20 cellular contexts compared by ENCODE assay signal in genomic region chr6:89797317-89797716, GRCh38. TPM values are rescaled to one million over a fixed set of nuclear protein-coding genes. Genes with fewer than 3 reads are reported as not detected.
DNase-seq lines count a peak whose midpoint lies in the region; ATAC-seq, FAIRE-seq and TF ChIP-seq lines count a peak whose summit lies in the region.
"Had no signal": no experiment of that assay in that cellular context is flagged by ENCODE, and none has a peak within 500 bp of the region (broad histone marks: within the 10 kb centered on the region; RNA-seq: fewer than 3 reads in every experiment).

No MANE protein-coding gene starts in this region.

- 87 to 91% methylated on average over 7 of the region's 7 CpGs for whole genome bisulfite sequencing in sigmoid colon, 2 donors

- H3K27ac Mint-ChIP-seq in activated T-helper 1 cell treated with anti-CD3 and anti-CD28 coated beads, Interleukin-12 subunit alpha, Interleukin-12 subunit beta, Interleukin-2, Interleukin-4 antibody, amounts not matched to agents 30 ng/mL and 10 ng/mL and 1 ng/mL, durations not matched to agents 14 hours and 24 hours and 36 hours: peak overlapping the region; percentile 48

- intact Hi-C loops in activated T-helper 1 cell treated with anti-CD3 and anti-CD28 coated beads, Interleukin-12 subunit alpha, Interleukin-12 subunit beta, Interleukin-2, Interleukin-4 antibody, amounts not matched to agents 30 ng/mL and 10 ng/mL and 1 ng/mL, durations not matched to agents 14 hours and 24 hours and 36 hours (cut with micrococcal nuclease): no loop called here
- intact Hi-C loops in sigmoid colon (cut with DNase I): no loop called here

- H3K27me3 ChIP-seq in AG04450 (ENCODE audit: control insufficient read depth, insufficient read depth, low read length) (no peaks in the 10 kb centered on the region), sigmoid colon (no peaks in the 10 kb centered on the region)
- H3K27me3 ChIP-seq: SJCRH30 had no signal

- ATAC-seq in HG03097 (IDR thresholded peaks at IDR 0.05; ENCODE audit: low FRiP score, unreplicated experiment) (no peak), HG03139 (IDR thresholded peaks at IDR 0.05; ENCODE audit: unreplicated experiment) (no peak)

- H3K36me3 ChIP-seq in sigmoid colon: peaks cover 0 to 61% (median 6%) of the 10 kb centered on the region in 4 donors

- POLR2A ChIA-PET in AG04450 (lab: Yijun Ruan, JAX): no interaction called here

- peaks cover 34% of the 10 kb centered on the region for H3K4me1 Mint-ChIP-seq in activated T-helper 1 cell treated with anti-CD3 and anti-CD28 coated beads, Interleukin-12 subunit alpha, Interleukin-12 subunit beta, Interleukin-2, Interleukin-4 antibody, amounts not matched to agents 30 ng/mL and 10 ng/mL and 1 ng/mL, durations not matched to agents 14 hours and 24 hours and 36 hours (ENCODE audit: low read depth)

- H3K9me3 ChIP-seq in AG04450 (ENCODE audit: control insufficient read depth, insufficient read depth, low read length): no peaks in the 10 kb centered on the region
- H3K9me3 ChIP-seq in sigmoid colon: no peaks in the 10 kb centered on the region
- H3K9me3 ChIP-seq: SJCRH30 had no signal

- H3K27ac ChIP-seq in AG04450 (ENCODE audit: low read depth, low read length) (no peak overlapping the region), sigmoid colon (no peak overlapping the region)
- H3K27ac ChIP-seq: SJCRH30 had no signal

- H3K4me3 Mint-ChIP-seq in activated T-helper 1 cell treated with anti-CD3 and anti-CD28 coated beads, Interleukin-12 subunit alpha, Interleukin-12 subunit beta, Interleukin-2, Interleukin-4 antibody, amounts not matched to agents 30 ng/mL and 10 ng/mL and 1 ng/mL, durations not matched to agents 14 hours and 24 hours and 36 hours: no peak overlapping the region

- H3K27me3 Mint-ChIP-seq in activated T-helper 1 cell treated with anti-CD3 and anti-CD28 coated beads, Interleukin-12 subunit alpha, Interleukin-12 subunit beta, Interleukin-2, Interleukin-4 antibody, amounts not matched to agents 30 ng/mL and 10 ng/mL and 1 ng/mL, durations not matched to agents 14 hours and 24 hours and 36 hours (ENCODE audit: insufficient read depth): no peaks in the 10 kb centered on the region

- TF ChIP-seq POLR2A in H54 (IDR thresholded peaks at IDR 0.05; ENCODE audit: low read depth, low read length): no peak
- no peak for TF ChIP-seq POLR2A in sigmoid colon (IDR thresholded peaks at IDR 0.05)

- no peaks in the 10 kb centered on the region for H3K9me3 Mint-ChIP-seq in activated T-helper 1 cell treated with anti-CD3 and anti-CD28 coated beads, Interleukin-12 subunit alpha, Interleukin-12 subunit beta, Interleukin-2, Interleukin-4 antibody, amounts not matched to agents 30 ng/mL and 10 ng/mL and 1 ng/mL, durations not matched to agents 14 hours and 24 hours and 36 hours

- peak; percentile 83 for FAIRE-seq in H54 (lab: Jason Lieb, UNC)
- FAIRE-seq: endometrium, G401.6, GM12892 had no signal

- no peak for TF ChIP-seq EP300 in sigmoid colon (IDR thresholded peaks at IDR 0.05)

- DNase-seq in AG04450 (ENCODE audit: low read depth, low spot score): peak; percentile 27
- peak; percentile 45 for DNase-seq in H54 (ENCODE audit: insufficient read length, low spot score)
- no peak for DNase-seq in activated T-helper 1 cell treated with anti-CD3 and anti-CD28 coated beads, Interleukin-12 subunit alpha, Interleukin-12 subunit beta, Interleukin-2, Interleukin-4 antibody, amounts not matched to agents 30 ng/mL and 10 ng/mL and 1 ng/mL, durations not matched to agents 14 hours and 24 hours and 36 hours (ENCODE audit: low spot score)
- peak; percentile 3 for DNase-seq in fibroblast of the conjunctiva (ENCODE audit: low read depth)
- no peak for DNase-seq in kidney tubule cell (ENCODE audit: low spot score)
- no peak for DNase-seq in sigmoid colon
- DNase-seq: activated CD4-positive, alpha-beta T cell treated with anti-CD3 and anti-CD28 coated beads, Interleukin-2, amount 50 U/mL, for 4 hours; H7; islet precursor cell; MM.1S; NCI-H187; NCI-H510A treated with DMSO at 0.1 percent for 48 hours; retina; SJCRH30; T-helper 9 cell had no signal

- H3K4me3 ChIP-seq in AG04450 (ENCODE audit: low read depth, low read length) (no peak overlapping the region), sigmoid colon (no peak overlapping the region)
- H3K4me3 ChIP-seq: SJCRH30 had no signal

- no peaks in the 10 kb centered on the region for H3K4me1 ChIP-seq in sigmoid colon

- CTCF ChIA-PET in AG04450 (lab: Charles Lee): no interaction called here

- no peak for TF ChIP-seq CTCF in AG04450 (IDR thresholded peaks at IDR 0.05; ENCODE audit: low read depth, low read length)
- TF ChIP-seq CTCF in sigmoid colon (IDR thresholded peaks at IDR 0.05): no peak

- peaks cover 36% of the 10 kb centered on the region for H3K36me3 Mint-ChIP-seq in activated T-helper 1 cell treated with anti-CD3 and anti-CD28 coated beads, Interleukin-12 subunit alpha, Interleukin-12 subunit beta, Interleukin-2, Interleukin-4 antibody, amounts not matched to agents 30 ng/mL and 10 ng/mL and 1 ng/mL, durations not matched to agents 14 hours and 24 hours and 36 hours (ENCODE audit: low read depth)

RNA-seq across cellular contexts. Expression of gene MDN1, which starts 22.3 kb away (rescaled TPM):
- 14.6 and 15.8 TPM in 2 replicates for polyA plus RNA-seq in AG04450 (2011; rRNA removed)
- 25.6 and 29.1 TPM in 2 replicates for polyA minus RNA-seq in AG04450 (2011; rRNA and poly(A)+ RNA removed)
- 74.6 and 77.9 TPM in 2 replicates for total RNA-seq in activated T-helper 1 cell treated with anti-CD3 and anti-CD28 coated beads, Interleukin-12 subunit alpha, Interleukin-12 subunit beta, Interleukin-2, Interleukin-4 antibody, amounts not matched to agents 30 ng/mL and 10 ng/mL and 1 ng/mL, durations not matched to agents 14 hours and 24 hours and 36 hours
- total RNA-seq in sigmoid colon: 10 to 100 TPM; 13.2 to 29.9 (median 17.5) TPM
- polyA plus RNA-seq in sigmoid colon: 10 to 100 TPM in 1 of 3 donors, 1 to 10 TPM in 2; 3.0 to 16.5 (median 3.2) TPM

RNA-seq across cellular contexts. Expression of gene CASP8AP2, which starts 32.4 kb away (rescaled TPM):
- polyA plus RNA-seq in AG04450 (2011; rRNA removed): 6.0 and 10.8 TPM in 2 replicates
- 8.3 and 15.8 TPM in 2 replicates for polyA minus RNA-seq in AG04450 (2011; rRNA and poly(A)+ RNA removed)
- 38.3 and 40.2 TPM in 2 replicates for total RNA-seq in activated T-helper 1 cell treated with anti-CD3 and anti-CD28 coated beads, Interleukin-12 subunit alpha, Interleukin-12 subunit beta, Interleukin-2, Interleukin-4 antibody, amounts not matched to agents 30 ng/mL and 10 ng/mL and 1 ng/mL, durations not matched to agents 14 hours and 24 hours and 36 hours
- total RNA-seq in sigmoid colon: 10 to 100 TPM; 16.4 to 25.8 (median 20.7) TPM
- 1 to 10 TPM; 2.1 to 6.3 (median 3.6) TPM for polyA plus RNA-seq in sigmoid colon

Comparison
In these comparisons a context has a peak if more than half of its experiments do, and no peak if none do; other contexts are left out.
1. DNase-seq: peak in AG04450 (single experiment), H54 (single experiment) and fibroblast of the conjunctiva (single experiment); none in activated T-helper 1 cell treated with anti-CD3 and anti-CD28 coated beads, Interleukin-12 subunit alpha, Interleukin-12 subunit beta, Interleukin-2, Interleukin-4 antibody, amounts not matched to agents 30 ng/mL and 10 ng/mL and 1 ng/mL, durations not matched to agents 14 hours and 24 hours and 36 hours (single experiment), kidney tubule cell (single experiment) and sigmoid colon (single experiment).